ENCODE assay signal across 9 cellular contexts in the genomic region with DNA sequence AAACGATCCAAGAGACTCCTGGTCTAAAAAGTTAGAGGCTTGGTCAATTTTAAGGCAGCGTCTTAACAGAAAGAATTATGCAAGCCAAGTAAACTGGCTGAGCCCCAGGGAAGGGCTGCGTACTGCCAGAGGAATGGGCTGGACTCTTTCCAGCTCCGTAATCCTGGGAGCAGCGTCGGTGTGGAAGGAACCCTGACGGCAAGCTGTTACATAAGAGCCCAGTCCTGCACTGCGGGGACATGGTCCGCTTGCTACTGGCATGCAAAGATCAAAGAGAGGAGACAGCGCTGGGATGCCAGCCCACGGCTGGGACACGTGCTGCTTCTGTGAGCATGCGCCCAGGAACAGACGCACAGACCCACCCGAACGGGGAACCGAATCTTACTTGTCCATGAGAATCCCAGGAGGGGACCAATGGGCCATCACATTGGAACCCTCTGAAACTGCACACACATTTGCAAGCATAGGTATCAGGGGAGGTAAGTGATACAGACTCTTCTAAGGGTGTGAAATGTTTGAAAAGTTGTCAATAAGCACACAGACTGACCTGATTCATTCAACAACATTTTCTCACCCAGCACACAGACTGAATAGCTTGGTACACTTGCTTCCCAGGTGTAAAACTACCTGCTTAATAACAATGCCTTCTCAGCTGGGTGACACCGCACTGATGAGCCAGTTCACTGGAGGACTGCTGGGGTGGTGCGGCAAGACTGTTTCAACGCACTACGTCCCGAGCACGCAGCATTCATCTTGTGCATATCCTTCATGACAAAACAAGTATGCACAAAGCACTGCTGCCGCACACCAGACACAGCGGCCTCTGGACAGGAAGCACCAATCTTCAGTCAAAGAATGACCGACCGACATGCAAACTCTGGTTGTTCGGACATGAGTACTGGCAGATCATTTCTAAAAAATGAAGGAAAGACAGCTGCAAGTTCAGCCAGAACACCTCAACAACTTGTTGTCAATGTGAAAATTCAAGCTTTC.
DNase-seq lines count a peak whose midpoint lies in the region; ATAC-seq and TF ChIP-seq lines count a peak whose summit lies in the region.
"Had no signal": no experiment of that assay in that cellular context is flagged by ENCODE, and none has a peak within 500 bp of the region (broad histone marks: within the 10 kb centered on the region; RNA-seq: fewer than 3 reads in every experiment).

No MANE protein-coding gene starts in this region.

- no peaks in the 10 kb centered on the region for H3K9me3 Mint-ChIP-seq in activated CD4-positive, alpha-beta memory T cell treated with anti-CD3 and anti-CD28 coated beads for 36 hours
- H3K9me3 Mint-ChIP-seq: activated naive CD8-positive, alpha-beta T cell treated with anti-CD3 and anti-CD28 coated beads, Interleukin-2, amount 10 ng/mL, durations not matched to agents 7 days and 5 days had no signal

- H3K36me3 Mint-ChIP-seq in activated CD4-positive, alpha-beta memory T cell treated with anti-CD3 and anti-CD28 coated beads for 36 hours: peaks cover 13% of the 10 kb centered on the region

- no peak for TF ChIP-seq CTCF in AG09309 (IDR thresholded peaks at IDR 0.05; ENCODE audit: control insufficient read depth, insufficient read depth, low read depth, low read length, missing control alignments)
- TF ChIP-seq CTCF in left lung (IDR thresholded peaks at IDR 0.05): no peak
- no peak for TF ChIP-seq CTCF in testis (IDR thresholded peaks at IDR 0.05)

- H3K4me1 Mint-ChIP-seq in activated CD4-positive, alpha-beta memory T cell treated with anti-CD3 and anti-CD28 coated beads for 36 hours (ENCODE audit: low read depth): peaks cover 61% of the 10 kb centered on the region

- POLR2A ChIA-PET in activated CD4-positive, alpha-beta memory T cell treated with anti-CD3 and anti-CD28 coated beads for 36 hours (lab: Charles Lee): no interaction called here

- ATAC-seq in left lung: peak; percentile 90
- no peak for ATAC-seq in GM19463 (IDR thresholded peaks at IDR 0.05; ENCODE audit: unreplicated experiment)
- ATAC-seq in HG03460 (IDR thresholded peaks at IDR 0.05; ENCODE audit: unreplicated experiment): no peak

- CTCF ChIA-PET in activated CD4-positive, alpha-beta memory T cell treated with anti-CD3 and anti-CD28 coated beads for 36 hours (lab: Charles Lee): no interaction called here

- DNase-seq in AG09309 (ENCODE audit: low read depth) (peak; percentile 95), LHCN-M2 (ENCODE audit: low read depth) (peak; percentile 93), cerebellar cortex (ENCODE audit: low spot score) (peak; percentile 91), left lung (peak in 1 of 2 donors; percentile 83), testis (peak; percentile 94)
- DNase-seq in activated CD4-positive, alpha-beta memory T cell treated with anti-CD3 and anti-CD28 coated beads for 36 hours: no peak
- DNase-seq: activated naive CD8-positive, alpha-beta T cell treated with anti-CD3 and anti-CD28 coated beads, Interleukin-2, amount 10 ng/mL, durations not matched to agents 7 days and 5 days had no signal

- no peak for TF ChIP-seq POLR2A in testis (IDR thresholded peaks at IDR 0.05)

- 39 to 52% methylated on average over 28 of the region's 28 CpGs for WGBS in testis, 2 donors

- H3K27me3 ChIP-seq in left lung (no peaks in the 10 kb centered on the region), testis (no peaks in the 10 kb centered on the region)

- H3K27ac Mint-ChIP-seq in activated CD4-positive, alpha-beta memory T cell treated with anti-CD3 and anti-CD28 coated beads for 36 hours: no peak overlapping the region
- H3K27ac Mint-ChIP-seq: activated naive CD8-positive, alpha-beta T cell treated with anti-CD3 and anti-CD28 coated beads, Interleukin-2, amount 10 ng/mL, durations not matched to agents 7 days and 5 days had no signal

- no peak overlapping the region for H3K4me3 Mint-ChIP-seq in activated CD4-positive, alpha-beta memory T cell treated with anti-CD3 and anti-CD28 coated beads for 36 hours
- H3K4me3 Mint-ChIP-seq: activated naive CD8-positive, alpha-beta T cell treated with anti-CD3 and anti-CD28 coated beads, Interleukin-2, amount 10 ng/mL, durations not matched to agents 7 days and 5 days had no signal

- peaks cover 16 to 44% of the 10 kb centered on the region in 2 donors for H3K4me1 ChIP-seq in left lung
- H3K4me1 ChIP-seq in testis: peaks cover 25% of the 10 kb centered on the region

- intact Hi-C loops in left lung (cut with DNase I): no loop called here
- intact Hi-C loops in testis (cut with DNase I; ENCODE audit: low total_unique reads): no loop called here
- intact Hi-C loops in activated CD4-positive, alpha-beta memory T cell treated with anti-CD3 and anti-CD28 coated beads for 36 hours (cut with micrococcal nuclease): no loop called here

- no peaks in the 10 kb centered on the region for H3K9me3 ChIP-seq in left lung
- H3K9me3 ChIP-seq in testis: no peaks in the 10 kb centered on the region

- H3K36me3 ChIP-seq in left lung: no peaks in the 10 kb centered on the region
- no peaks in the 10 kb centered on the region for H3K36me3 ChIP-seq in testis (ENCODE audit: low read depth, missing control alignments)

- no peaks in the 10 kb centered on the region for H3K27me3 Mint-ChIP-seq in activated CD4-positive, alpha-beta memory T cell treated with anti-CD3 and anti-CD28 coated beads for 36 hours
- H3K27me3 Mint-ChIP-seq: activated naive CD8-positive, alpha-beta T cell treated with anti-CD3 and anti-CD28 coated beads, Interleukin-2, amount 10 ng/mL, durations not matched to agents 7 days and 5 days had no signal

- H3K27ac ChIP-seq in left lung (peak overlapping the region; percentile 39 to 47), testis (peak overlapping the region in 1 of 2 donors; percentile 30)

- H3K4me3 ChIP-seq in AG09309 (ENCODE audit: control insufficient read depth, low read depth, low read length) (no peak overlapping the region), left lung (no peak overlapping the region), testis (no peak overlapping the region)
